17 cellular contexts compared by ENCODE assay signal in genomic region chr6:124979294-124979678, GRCh38. TPM values are rescaled to one million over a fixed set of nuclear protein-coding genes. Genes with fewer than 3 reads are reported as not detected.
A peak's percentile ranks its signal among the peaks of the same experiment; 100 is the strongest.
DNase-seq lines count a peak whose midpoint lies in the region; ATAC-seq and TF ChIP-seq lines count a peak whose summit lies in the region.
"Had no signal": no experiment of that assay in that cellular context is flagged by ENCODE, and none has a peak within 500 bp of the region (broad histone marks: within the 10 kb centered on the region; RNA-seq: fewer than 3 reads in every experiment).

No MANE protein-coding gene starts in this region.

- H2AFZ ChIP-seq in Karpas-422 (ENCODE audit: low read length), result no peak overlapping the region
- no peak overlapping the region for H2AFZ ChIP-seq in parathyroid adenoma
- H2AFZ ChIP-seq: GM23338 had no signal

- no peak overlapping the region for H3K4me2 ChIP-seq in Karpas-422 (ENCODE audit: low read depth, low read length, poor library complexity, severe bottlenecking)
- peak overlapping the region; percentile 55 for H3K4me2 ChIP-seq in parathyroid adenoma (ENCODE audit: low read length)
- H3K4me2 ChIP-seq: GM23338 had no signal

- H3K9ac ChIP-seq in Karpas-422 (ENCODE audit: low read length) (no peak overlapping the region), parathyroid adenoma (no peak overlapping the region)

- ATAC-seq in HG02938 (IDR thresholded peaks at IDR 0.05; ENCODE audit: unreplicated experiment) (no peak), GM21786 (IDR thresholded peaks at IDR 0.05; ENCODE audit: unreplicated experiment) (no peak)
- ATAC-seq: GM23338 had no signal

- DNase-seq in Karpas-422 (peak; percentile 32), chondrocyte (ENCODE audit: low spot score) (no peak), testis (no peak), DMS 273 (lab: John Stamatoyannopoulos, UW; ENCODE audit: unreplicated experiment) (no peak)
- DNase-seq: ACHN; Caco-2; CD4-positive, alpha-beta T cell; DMS153; DMS79; GDM1; HCEC 1CT; HFFc6 had no signal

- no peak overlapping the region for H3K4me3 ChIP-seq in Karpas-422 (ENCODE audit: low read length)
- H3K4me3 ChIP-seq in parathyroid adenoma (ENCODE audit: low read depth, low read length), result peak overlapping the region; percentile 48
- H3K4me3 ChIP-seq in testis, result no peak overlapping the region
- H3K4me3 ChIP-seq: GM23338 had no signal

- peaks cover 87% of the 10 kb centered on the region for H3K4me1 Mint-ChIP-seq in chondrocyte (ENCODE audit: low read depth)

- H3K36me3 Mint-ChIP-seq in chondrocyte (ENCODE audit: low read depth), result peaks cover 13% of the 10 kb centered on the region

- TF ChIP-seq POLR2A in testis (IDR thresholded peaks at IDR 0.05), result no peak

- no peaks in the 10 kb centered on the region for H3K27me3 ChIP-seq in Karpas-422 (ENCODE audit: low read length)
- H3K27me3 ChIP-seq in parathyroid adenoma (ENCODE audit: control insufficient read depth, insufficient read depth, low read length), result no peaks in the 10 kb centered on the region
- H3K27me3 ChIP-seq in testis, result no peaks in the 10 kb centered on the region

- H3K79me2 ChIP-seq in Karpas-422 (ENCODE audit: low read length) (no peaks in the 10 kb centered on the region), parathyroid adenoma (peaks cover 69% of the 10 kb centered on the region)

- H3K27ac Mint-ChIP-seq in chondrocyte (ENCODE audit: unreplicated experiment), result peak overlapping the region; percentile 4
- H3K27ac Mint-ChIP-seq: CD4-positive, alpha-beta T cell; GM23338; HFFc6 had no signal

- no peaks in the 10 kb centered on the region for H3K27me3 Mint-ChIP-seq in chondrocyte (ENCODE audit: low read depth)

- H3K27ac ChIP-seq in Karpas-422 (ENCODE audit: low read length) (no peak overlapping the region), parathyroid adenoma (peak overlapping the region; percentile 50), testis (no peak overlapping the region)
- H3K27ac ChIP-seq: C4-2B had no signal

- TF ChIP-seq CTCF in chondrocyte (IDR thresholded peaks at IDR 0.05) (no peak), parathyroid adenoma (IDR thresholded peaks at IDR 0.05) (no peak), testis (IDR thresholded peaks at IDR 0.05) (no peak)

- H4K20me1 ChIP-seq in Karpas-422 (ENCODE audit: insufficient read depth, low read depth, low read length), result no peaks in the 10 kb centered on the region

- intact Hi-C loops in testis (cut with DNase I; ENCODE audit: low total_unique reads), result no loop called here

- H3K9me3 Mint-ChIP-seq in chondrocyte (ENCODE audit: low read depth), result no peaks in the 10 kb centered on the region

- H3K4me1 ChIP-seq in Karpas-422 (ENCODE audit: low read length) (no peaks in the 10 kb centered on the region), parathyroid adenoma (peaks cover 60% of the 10 kb centered on the region), testis (peaks cover 4% of the 10 kb centered on the region)
- H3K4me1 ChIP-seq: Caco-2 had no signal

- no peaks in the 10 kb centered on the region for H3K9me2 ChIP-seq in Karpas-422 (replicated peaks; ENCODE audit: insufficient read depth, low read length)

- WGBS in testis, 2 donors, result 96 to 97% methylated on average over 4 of the region's 4 CpGs

- H3K9me3 ChIP-seq in Karpas-422 (ENCODE audit: low read length) (no peaks in the 10 kb centered on the region), parathyroid adenoma (ENCODE audit: control insufficient read depth, low read length) (no peaks in the 10 kb centered on the region), testis (no peaks in the 10 kb centered on the region)

- H3K4me3 Mint-ChIP-seq in chondrocyte (ENCODE audit: unreplicated experiment), result no peak overlapping the region
- H3K4me3 Mint-ChIP-seq: CD4-positive, alpha-beta T cell; GM23338; HFFc6 had no signal

- no peaks in the 10 kb centered on the region for H3K36me3 ChIP-seq in Karpas-422 (ENCODE audit: insufficient read depth, low read length)
- H3K36me3 ChIP-seq in parathyroid adenoma (ENCODE audit: control insufficient read depth, insufficient read depth, low read length), result no peaks in the 10 kb centered on the region
- no peaks in the 10 kb centered on the region for H3K36me3 ChIP-seq in testis (ENCODE audit: low read depth, missing control alignments)

RNA-seq across cellular contexts. Expression of gene RNF217, which starts 17.0 kb away (rescaled TPM):
- not detected in 2 replicates for total RNA-seq in Karpas-422 (2014; rRNA removed; shearing (Covaris generic); ENCODE audit: low replicate concordance)
- total RNA-seq in chondrocyte (51.5 to 72.5 TPM (median 54.6 TPM) in 3 replicates), testis (10 to 100 TPM; 33.3 to 48.0 TPM)
- 25.1 TPM for polyA plus RNA-seq in testis (ENCODE audit: insufficient read depth, low read depth, low replicate concordance)

Comparison
In these comparisons a context has a peak if more than half of its experiments do, and no peak if none do; other contexts are left out.
1. RNA of gene RNF217, which starts 17.0 kb away (total RNA-seq): 51.5 to 72.5 TPM in chondrocyte and 33.3 to 48.0 TPM in testis; not detected in Karpas-422; every median in the first group is over 10 times any median in the second.